Comparison of ENCODE assay signal across 24 cellular contexts in genomic region chr17:72865954-72866353, GRCh38.
"Had no signal": no experiment of that assay in that cellular context is flagged by ENCODE, and none has a peak within 500 bp of the region (broad histone marks: within the 10 kb centered on the region; RNA-seq: fewer than 3 reads in every experiment).

No MANE protein-coding gene starts in this region.

- H3K9me3 ChIP-seq: MG63, SJSA1 had no signal

- H3K27ac ChIP-seq: SJSA1, SK-N-MC had no signal

- DNase-seq: IMR-90, Karpas-422, KG1, MG63, NCI-H1092, NCI-H1105 treated with DMSO at 0.1 percent for 48 hours, NCI-H1417 treated with DMSO at 0.1 percent for 48 hours, NCI-H187, NCI-H2029, NCI-H2081 treated with DMSO at 0.1 percent for 48 hours, NCI-H2171, NCI-H226, NCI-H446, NCI-H510A, NCI-H524 treated with DMSO at 0.1 percent for 48 hours, NCI-H69, NCI-H774, Right ventricle myocardium superior, RPMI8226, SIG-M5 had no signal

- H3K36me3 ChIP-seq: MG63, SJSA1 had no signal

- H3K27me3 ChIP-seq: MG63, SJSA1 had no signal

- H3K4me1 ChIP-seq: SJSA1 had no signal

- ATAC-seq: HepG2 had no signal

- H3K4me3 ChIP-seq: MG63, SJSA1, SK-N-MC had no signal

- FAIRE-seq: HepG2, RCC 7860 had no signal
